ENCODE assay signal across 9 cellular contexts in the genomic region with DNA sequence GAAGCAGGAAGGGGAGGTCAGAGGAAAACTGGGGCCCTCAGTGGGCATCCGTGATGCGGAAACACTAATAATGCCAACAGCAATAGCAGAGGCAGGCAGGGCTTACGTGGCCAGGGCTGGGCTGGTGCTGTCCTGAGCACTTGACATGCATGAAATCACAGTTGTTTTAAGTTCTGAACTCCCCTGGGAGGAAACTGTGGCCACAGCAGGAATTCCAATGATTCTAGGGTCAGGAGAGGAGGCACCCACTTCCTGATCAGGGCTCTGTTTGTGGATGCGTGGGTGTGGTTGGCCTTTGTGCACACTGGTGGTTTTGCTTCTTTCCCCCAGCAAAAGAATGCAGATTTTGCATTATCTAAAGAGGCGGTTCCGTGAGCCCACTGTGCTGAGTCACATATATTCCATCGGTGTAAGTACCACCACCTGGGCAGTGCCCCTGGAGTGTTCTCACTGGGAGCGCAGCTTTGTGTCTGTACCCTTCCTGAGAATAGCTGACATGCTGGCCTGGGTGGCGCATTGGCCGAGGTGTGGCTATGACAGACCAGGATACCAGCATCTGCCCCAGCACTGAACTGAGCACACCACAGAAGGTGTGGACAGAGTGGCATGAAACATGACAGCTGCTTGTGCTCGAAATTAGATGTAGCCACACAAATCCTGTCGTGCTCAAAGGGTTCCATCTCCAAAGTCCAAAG.
DNase-seq lines count a peak whose midpoint lies in the region; ATAC-seq and TF ChIP-seq lines count a peak whose summit lies in the region.
"Had no signal": no experiment of that assay in that cellular context is flagged by ENCODE, and none has a peak within 500 bp of the region (broad histone marks: within the 10 kb centered on the region; RNA-seq: fewer than 3 reads in every experiment).

No MANE protein-coding gene starts in this region.

- H3K9ac ChIP-seq in mesenchymal stem cell (ENCODE audit: low read length) = no peak overlapping the region

- no peak for ATAC-seq in HG02885 (IDR thresholded peaks at IDR 0.05; ENCODE audit: poor library complexity, unreplicated experiment)
- ATAC-seq in GM19467 (IDR thresholded peaks at IDR 0.05; ENCODE audit: unreplicated experiment) = no peak
- ATAC-seq in GM21723 (IDR thresholded peaks at IDR 0.05; ENCODE audit: unreplicated experiment) = no peak

- H3K4me1 ChIP-seq in mesenchymal stem cell (ENCODE audit: control insufficient read depth, insufficient read depth, low read depth, low read length) = peaks cover 17% of the 10 kb centered on the region

- H2BK15ac ChIP-seq in mesenchymal stem cell (ENCODE audit: low read depth, poor library complexity, severe bottlenecking) = peak overlapping the region; percentile 66

- peak overlapping the region; percentile 20 for H2AK5ac ChIP-seq in mesenchymal stem cell (ENCODE audit: low read length, severe bottlenecking)

- H2BK12ac ChIP-seq in mesenchymal stem cell (ENCODE audit: low read length in 2 of 2) = peak overlapping the region; percentile 84 to 99

- no peak overlapping the region for H3K23ac ChIP-seq in mesenchymal stem cell (ENCODE audit: low read length in 2 of 2)

- peak overlapping the region; percentile 81 to 92 for H3K18ac ChIP-seq in mesenchymal stem cell (ENCODE audit: low read depth in 1 of 2, low read length in 2 of 2)

- no peaks in the 10 kb centered on the region for H3K79me1 ChIP-seq in mesenchymal stem cell (replicated peaks; ENCODE audit: low read length, poor library complexity, severe bottlenecking)

- no peak overlapping the region for H2AFZ ChIP-seq in mesenchymal stem cell (ENCODE audit: low read depth, low read length)

- peak overlapping the region; percentile 53 for H3K4me2 ChIP-seq in mesenchymal stem cell (ENCODE audit: low read length, poor library complexity, severe bottlenecking)

- H3K4ac ChIP-seq in mesenchymal stem cell (ENCODE audit: low read depth in 1 of 2, low read length in 2 of 2) = peak overlapping the region; percentile 16 to 83

- no peaks in the 10 kb centered on the region for H3K9me3 ChIP-seq in mesenchymal stem cell (ENCODE audit: control insufficient read depth, low read length)

- H3K14ac ChIP-seq in mesenchymal stem cell (ENCODE audit: low read length in 2 of 2) = no peak overlapping the region

- peak overlapping the region; percentile 91 for H2BK120ac ChIP-seq in mesenchymal stem cell (ENCODE audit: low read depth, low read length)

- H3K36me3 ChIP-seq in mesenchymal stem cell (ENCODE audit: control insufficient read depth in 1 of 2, insufficient read depth in 2 of 2, low read depth in 1 of 2, low read length in 2 of 2) = no peaks in the 10 kb centered on the region

- H3K4me3 ChIP-seq in choroid plexus epithelial cell (ENCODE audit: low read depth, low read length) = no peak overlapping the region
- no peak overlapping the region for H3K4me3 ChIP-seq in mesenchymal stem cell (ENCODE audit: insufficient read depth in 1 of 2, low read depth in 1 of 2, low read length in 2 of 2)

- H4K8ac ChIP-seq in mesenchymal stem cell (ENCODE audit: low read length) = peak overlapping the region; percentile 92

- peak overlapping the region; percentile 45 for H3K27ac ChIP-seq in mesenchymal stem cell (ENCODE audit: low read length, poor library complexity, severe bottlenecking)
- H3K27ac ChIP-seq: C4-2B had no signal

- DNase-seq in A172 (ENCODE audit: low spot score) (peak; percentile 99), HT-29 (ENCODE audit: low spot score) (peak; percentile 82), choroid plexus epithelial cell (ENCODE audit: low read depth) (peak; percentile 94), mesenchymal stem cell (peak; percentile 95), NK-92 (lab: John Stamatoyannopoulos, UW; ENCODE audit: unreplicated experiment) (no peak)

- H3K27me3 ChIP-seq in mesenchymal stem cell (ENCODE audit: control insufficient read depth in 1 of 2, insufficient read depth in 1 of 2, low read length in 2 of 2) = no peaks in the 10 kb centered on the region

- no peak for TF ChIP-seq CTCF in choroid plexus epithelial cell (conservative IDR thresholded peaks at IDR 0.05; ENCODE audit: low read depth, low read length)

- no peak overlapping the region for H2BK5ac ChIP-seq in mesenchymal stem cell (ENCODE audit: low read depth, low read length, poor library complexity, severe bottlenecking)

- 6% methylated on average over 12 of the region's 12 CpGs for WGBS in mesenchymal stem cell

- peak overlapping the region; percentile 96 for H4K91ac ChIP-seq in mesenchymal stem cell (ENCODE audit: low read length)
